9 cellular contexts compared by ENCODE assay signal in genomic region chr12:57835366-57836288, GRCh38. TPM values are rescaled to one million over a fixed set of nuclear protein-coding genes. Genes with fewer than 3 reads are reported as not detected.
DNase-seq lines count a peak whose midpoint lies in the region; ATAC-seq and TF ChIP-seq lines count a peak whose summit lies in the region.
"Had no signal": no experiment of that assay in that cellular context is flagged by ENCODE, and none has a peak within 500 bp of the region (broad histone marks: within the 10 kb centered on the region; RNA-seq: fewer than 3 reads in every experiment).

No MANE protein-coding gene starts in this region.

- ATAC-seq in naive thymus-derived CD4-positive, alpha-beta T cell = no peak

- POLR2A ChIA-PET in MCF 10A (lab: Yijun Ruan, JAX) = interaction anchor here (0.7 to 3.4 kb wide), 13 partner anchors 10 to 68 kb away, joined by 3 to 38 read pairs (median 5); partner anchors contain the start of genes AVIL, CTDSP2 and TSFM
- POLR2A ChIA-PET in naive thymus-derived CD4-positive, alpha-beta T cell (lab: Charles Lee) = interaction anchor here (0.8 to 7.3 kb wide), 4 partner anchors 10 to 79 kb away, joined by 3 to 77 read pairs (median 4); partner anchors contain the start of gene CTDSP2
- POLR2A ChIA-PET in PC-9 (lab: Charles Lee; ENCODE audit: unreplicated experiment) = no interaction called here

- in situ Hi-C loops in KBM-7 (cut with MboI; ENCODE audit: low pct_unique_long_range_greater_than_20kb, low sequenced_read_pairs) = no loop called here

- H3K36me3 Mint-ChIP-seq in MCF 10A (ENCODE audit: insufficient read depth, unreplicated experiment) = peaks cover 14% of the 10 kb centered on the region
- peaks cover 0 to 1% (median 0%) of the 10 kb centered on the region in 5 donors for H3K36me3 Mint-ChIP-seq in naive thymus-derived CD4-positive, alpha-beta T cell

- H3K27ac Mint-ChIP-seq in MCF 10A (ENCODE audit: low read depth, unreplicated experiment) = peak overlapping the region; percentile 59
- H3K27ac Mint-ChIP-seq in naive thymus-derived CD4-positive, alpha-beta T cell = peak overlapping the region; percentile 87 to 97 (median 94)

- DNase-seq in AG20443 (ENCODE audit: low spot score) (peak; percentile 47), KBM-7 (peak; percentile 87), MCF 10A (ENCODE audit: unreplicated experiment) (no peak), NCI-H526 treated with DMSO at 0.1 percent for 48 hours (lab: John Stamatoyannopoulos, UW) (no peak), NCI-H146 (lab: John Stamatoyannopoulos, UW) (no peak), PC-9 (no peak), T-helper 9 cell (no peak)
- DNase-seq in naive thymus-derived CD4-positive, alpha-beta T cell = no peak
- DNase-seq: OCI-M1 had no signal

- no peak for TF ChIP-seq CTCF in MCF 10A (IDR thresholded peaks at IDR 0.05; ENCODE audit: unreplicated experiment)
- TF ChIP-seq CTCF in PC-9 (conservative IDR thresholded peaks at IDR 0.05) = no peak

- peaks cover 88 to 95% of the 10 kb centered on the region in 2 donors for H3K4me1 ChIP-seq in naive thymus-derived CD4-positive, alpha-beta T cell (ENCODE audit: control insufficient read depth in 2 of 2, insufficient read depth in 2 of 2, low read length in 2 of 2)
- no peaks in the 10 kb centered on the region for H3K4me1 ChIP-seq in PC-9 (replicated peaks; ENCODE audit: insufficient read depth)

- peak overlapping the region; percentile 53 for H3K4me3 ChIP-seq in naive thymus-derived CD4-positive, alpha-beta T cell (ENCODE audit: low read length)
- no peak overlapping the region for H3K4me3 ChIP-seq in PC-9

- peak overlapping the region; percentile 46 for H3K4me3 Mint-ChIP-seq in MCF 10A (ENCODE audit: unreplicated experiment)
- peak overlapping the region; percentile 58 to 97 (median 76) for H3K4me3 Mint-ChIP-seq in naive thymus-derived CD4-positive, alpha-beta T cell

- H3K27me3 Mint-ChIP-seq in MCF 10A (ENCODE audit: insufficient read depth, unreplicated experiment) = no peaks in the 10 kb centered on the region
- H3K27me3 Mint-ChIP-seq in naive thymus-derived CD4-positive, alpha-beta T cell = no peaks in the 10 kb centered on the region

- no peaks in the 10 kb centered on the region for H3K36me3 ChIP-seq in naive thymus-derived CD4-positive, alpha-beta T cell (ENCODE audit: control insufficient read depth in 2 of 3, insufficient read depth in 3 of 3, low read length in 3 of 3)
- H3K36me3 ChIP-seq in PC-9 (ENCODE audit: low read depth) = no peaks in the 10 kb centered on the region

- peaks cover 36% of the 10 kb centered on the region for H3K4me1 Mint-ChIP-seq in MCF 10A (ENCODE audit: insufficient read depth, unreplicated experiment)
- peaks cover 70 to 97% (median 87%) of the 10 kb centered on the region in 7 donors for H3K4me1 Mint-ChIP-seq in naive thymus-derived CD4-positive, alpha-beta T cell

- H4K20me1 ChIP-seq in PC-9 (ENCODE audit: insufficient read depth) = peaks cover 96% of the 10 kb centered on the region

- intact Hi-C loops in MCF 10A (cut with micrococcal nuclease) = no loop called here
- intact Hi-C loops in naive thymus-derived CD4-positive, alpha-beta T cell (cut with micrococcal nuclease) = no loop called here
- intact Hi-C loops in PC-9 (cut with micrococcal nuclease; ENCODE audit: unreplicated experiment) = no loop called here

- CTCF ChIA-PET in MCF 10A (lab: Yijun Ruan, JAX) (interaction anchor here (0.8 to 6.8 kb wide), 7 partner anchors 9 to 69 kb away, joined by 3 to 138 read pairs (median 8); no protein-coding TSS in a partner anchor), PC-9 (lab: Charles Lee) (no interaction called here)
- CTCF ChIA-PET in naive thymus-derived CD4-positive, alpha-beta T cell (lab: Charles Lee) = interaction anchor here (0.7 to 1.6 kb wide), 5 partner anchors 16 to 95 kb away, joined by 3 to 4 read pairs (median 3); partner anchors contain the start of gene TSFM

- no peaks in the 10 kb centered on the region for H3K9me2 ChIP-seq in PC-9 (ENCODE audit: insufficient read depth)

- no peaks in the 10 kb centered on the region for H3K9me3 ChIP-seq in naive thymus-derived CD4-positive, alpha-beta T cell (ENCODE audit: control insufficient read depth in 2 of 3, low read length in 3 of 3)
- no peaks in the 10 kb centered on the region for H3K9me3 ChIP-seq in PC-9 (ENCODE audit: insufficient read depth, low read depth)

- H3K27me3 ChIP-seq in naive thymus-derived CD4-positive, alpha-beta T cell (ENCODE audit: control insufficient read depth in 2 of 2, insufficient read depth in 2 of 2, low read length in 2 of 2) = no peaks in the 10 kb centered on the region
- no peaks in the 10 kb centered on the region for H3K27me3 ChIP-seq in PC-9 (ENCODE audit: insufficient read depth, low read depth)

- peak overlapping the region; percentile 89 for H3K27ac ChIP-seq in naive thymus-derived CD4-positive, alpha-beta T cell (ENCODE audit: low read depth, low read length)
- no peak overlapping the region for H3K27ac ChIP-seq in PC-9

- no peaks in the 10 kb centered on the region for H3K9me3 Mint-ChIP-seq in MCF 10A (ENCODE audit: unreplicated experiment)
- H3K9me3 Mint-ChIP-seq in naive thymus-derived CD4-positive, alpha-beta T cell = no peaks in the 10 kb centered on the region

- peaks cover 88% of the 10 kb centered on the region for H3K79me2 ChIP-seq in PC-9 (ENCODE audit: low read depth)

- H3K4me2 ChIP-seq in PC-9 = no peak overlapping the region

- peaks cover 15% of the 10 kb centered on the region for H3F3A ChIP-seq in PC-9 (ENCODE audit: insufficient read depth, low read depth)

- H2AFZ ChIP-seq in PC-9 = no peak overlapping the region

- no TSS peak for BruUV-seq in MCF 10A (replicated peaks; lab: Mats Ljungman, UMichigan)
- BruUV-seq in PC-9 (replicated peaks; lab: Mats Ljungman, UMichigan) = no TSS peak

RNA-seq across cellular contexts. Expression of gene CTDSP2, which starts 10.9 kb away (rescaled TPM):
- 73.4 and 76.5 TPM in 2 replicates for total RNA-seq in MCF 10A (2022)
- total RNA-seq in naive thymus-derived CD4-positive, alpha-beta T cell = 100 to 1,000 TPM; 124 to 295 (median 145) TPM
- polyA plus RNA-seq in naive thymus-derived CD4-positive, alpha-beta T cell = 100 to 1,000 TPM in 1 of 2 donors, 10 to 100 TPM in 1; 86.9 to 110 TPM
- total RNA-seq in PC-9 (2021) = 102 and 107 TPM in 2 replicates

RNA-seq across cellular contexts. Expression of gene AVIL, which starts 17.1 kb away (rescaled TPM):
- 1.7 and 1.9 TPM in 2 replicates for total RNA-seq in MCF 10A (2022)
- 10 to 100 TPM in 2 of 5 experiments, 1 to 10 TPM in 3; 1.7 to 20.3 (median 8.2) TPM for total RNA-seq in naive thymus-derived CD4-positive, alpha-beta T cell
- polyA plus RNA-seq in naive thymus-derived CD4-positive, alpha-beta T cell = under 1 TPM; 0.17 to 0.32 TPM
- total RNA-seq in PC-9 (2021) = 1.6 and 3.0 TPM in 2 replicates

RNA-seq across cellular contexts. Expression of gene TSFM, which starts 53.0 kb away (rescaled TPM):
- 28.4 and 32.6 TPM in 2 replicates for total RNA-seq in MCF 10A (2022)
- total RNA-seq in naive thymus-derived CD4-positive, alpha-beta T cell = 10 to 100 TPM; 17.8 to 34.9 (median 22.3) TPM
- polyA plus RNA-seq in naive thymus-derived CD4-positive, alpha-beta T cell = 10 to 100 TPM; 26.4 to 30.0 TPM
- 38.1 and 44.8 TPM in 2 replicates for total RNA-seq in PC-9 (2021)

Comparison
In these comparisons a context has a peak if more than half of its experiments do, and no peak if none do; other contexts are left out.
1. DNase-seq: peak in AG20443 (single experiment) and KBM-7 (single experiment); none in MCF 10A (single experiment), naive thymus-derived CD4-positive, alpha-beta T cell (0 of 9), NCI-H526 treated with DMSO at 0.1 percent for 48 hours (single experiment), NCI-H146 (single experiment), PC-9 (0 of 2) and T-helper 9 cell (single experiment).